ENCODE assay signal across 15 cellular contexts in genomic region chr17:39719563-39719962, GRCh38. TPM values are rescaled to one million over a fixed set of nuclear protein-coding genes. Genes with fewer than 3 reads are reported as not detected.
A peak's percentile ranks its signal among the peaks of the same experiment; 100 is the strongest.
DNase-seq lines count a peak whose midpoint lies in the region; ATAC-seq and TF ChIP-seq lines count a peak whose summit lies in the region.
"Had no signal": no experiment of that assay in that cellular context is flagged by ENCODE, and none has a peak within 500 bp of the region (broad histone marks: within the 10 kb centered on the region; RNA-seq: fewer than 3 reads in every experiment).

No MANE protein-coding gene starts in this region.

- H3K4me1 ChIP-seq in HEK293 (ENCODE audit: control insufficient read depth, insufficient read depth, low read length) (no peaks in the 10 kb centered on the region), colonic mucosa (peaks cover 8% of the 10 kb centered on the region)
- H3K4me1 ChIP-seq: BE2C, HAP-1 had no signal

- H3K4me3 ChIP-seq in HEK293 (ENCODE audit: low read depth, low read length), result no peak overlapping the region
- H3K4me3 ChIP-seq in colonic mucosa, result no peak overlapping the region
- H3K4me3 ChIP-seq in dorsolateral prefrontal cortex, result no peak overlapping the region
- H3K4me3 ChIP-seq: GM23248, HAP-1 had no signal

- H3K27me3 Mint-ChIP-seq in nephron progenitor cell (ENCODE audit: low read depth, poor library complexity), result no peaks in the 10 kb centered on the region
- H3K27me3 Mint-ChIP-seq: CD8-positive, alpha-beta memory T cell had no signal

- H3K36me3 ChIP-seq in HEK293 (ENCODE audit: control insufficient read depth in 2 of 2, insufficient read depth in 1 of 2, low read length in 2 of 2), result peaks cover 12 to 64% of the 10 kb centered on the region in 2 experiments; a peak in 2 of 3 replicates
- H3K36me3 ChIP-seq in colonic mucosa, result no peaks in the 10 kb centered on the region
- H3K36me3 ChIP-seq: BE2C, HAP-1 had no signal

- peak overlapping the region; percentile 66 for H3K27ac Mint-ChIP-seq in nephron progenitor cell
- H3K27ac Mint-ChIP-seq: CD4-positive, CD25-positive, alpha-beta regulatory T cell had no signal

- CTCF ChIA-PET in HEK293 (lab: Yijun Ruan, JAX), result interaction anchor here (0.7 to 2.2 kb wide), 6 partner anchors 10 to 108 kb away, joined by 3 to 8 read pairs (median 4); partner anchors contain the start of gene PNMT

- H3K27me3 ChIP-seq in colonic mucosa, result no peaks in the 10 kb centered on the region
- no peaks in the 10 kb centered on the region for H3K27me3 ChIP-seq in dorsolateral prefrontal cortex

- H3K27ac ChIP-seq in HEK293 (ENCODE audit: extremely low read depth, low read depth, low read length), result no peak overlapping the region
- H3K27ac ChIP-seq in colonic mucosa, result no peak overlapping the region
- no peak overlapping the region for H3K27ac ChIP-seq in dorsolateral prefrontal cortex
- H3K27ac ChIP-seq: GM23248 had no signal

- TF ChIP-seq CTCF in HEK293 (tag by site-specific recombination; IDR thresholded peaks at IDR 0.05), result no peak
- no peak for TF ChIP-seq CTCF in colonic mucosa (IDR thresholded peaks at IDR 0.05)
- no peak for TF ChIP-seq CTCF in nephron progenitor cell (IDR thresholded peaks at IDR 0.05)
- no peak for TF ChIP-seq CTCF in dorsolateral prefrontal cortex (IDR thresholded peaks at IDR 0.05 in 54 of 56, conservative IDR thresholded peaks at IDR 0.05 in 2 of 56; ENCODE audit: low read depth in 1 of 56, partially characterized antibody in 56 of 56)

- intact Hi-C loops in colonic mucosa (cut with DNase I), result no loop called here
- intact Hi-C loops in dorsolateral prefrontal cortex (cut with DNase I), result no loop called here

- POLR2A ChIA-PET in HEK293 (lab: Yijun Ruan, JAX), result interaction anchor here (2.8 kb wide), 1 partner anchor 10 kb away, joined by 10 read pairs; the partner anchor contains the start of gene MIEN1

- no peak overlapping the region for H3K4me3 Mint-ChIP-seq in nephron progenitor cell
- H3K4me3 Mint-ChIP-seq: CD4-positive, CD25-positive, alpha-beta regulatory T cell; CD8-positive, alpha-beta memory T cell had no signal

- ATAC-seq in GM19395 (IDR thresholded peaks at IDR 0.05; ENCODE audit: unreplicated experiment), result no peak

- H3K36me3 Mint-ChIP-seq in nephron progenitor cell (ENCODE audit: low read depth), result peaks cover 34% of the 10 kb centered on the region
- H3K36me3 Mint-ChIP-seq: CD4-positive, CD25-positive, alpha-beta regulatory T cell; CD8-positive, alpha-beta memory T cell had no signal

- no peak overlapping the region for H3K9ac ChIP-seq in colonic mucosa (ENCODE audit: low read depth in 2 of 2, low read length in 2 of 2)
- H3K9ac ChIP-seq: GM23248 had no signal

- no peaks in the 10 kb centered on the region for H3K9me3 Mint-ChIP-seq in nephron progenitor cell
- H3K9me3 Mint-ChIP-seq: CD4-positive, CD25-positive, alpha-beta regulatory T cell; CD8-positive, alpha-beta memory T cell had no signal

- H3K9me3 ChIP-seq in HEK293 (ENCODE audit: control insufficient read depth, insufficient read depth, low read depth, low read length) (no peaks in the 10 kb centered on the region), colonic mucosa (no peaks in the 10 kb centered on the region)
- H3K9me3 ChIP-seq: BE2C, HAP-1 had no signal

- H3K4me1 Mint-ChIP-seq in nephron progenitor cell, result peaks cover 19% of the 10 kb centered on the region
- H3K4me1 Mint-ChIP-seq: CD8-positive, alpha-beta memory T cell had no signal

- DNase-seq in colonic mucosa (peak; percentile 32), nephron progenitor cell (no peak), NCI-H2171 (lab: John Stamatoyannopoulos, UW) (no peak), dorsolateral prefrontal cortex (no peak)
- DNase-seq: ACHN; BE2C; C1 segment of cervical spinal cord; CD4-positive, CD25-positive, alpha-beta regulatory T cell; CD8-positive, alpha-beta memory T cell; COR-L47; GM23248 had no signal

TF ChIP-seq in HEK293, 187 proteins besides CTCF, POLR2A, EP300 and RAD21:
- TF ChIP-seq ZNF449 (tag by site-specific recombination; IDR thresholded peaks at IDR 0.05) (peak; percentile 95), KLF1 (tag by site-specific recombination; IDR thresholded peaks at IDR 0.05) (peak; percentile 71), PRDM6 (tag by site-specific recombination; IDR thresholded peaks at IDR 0.05) (no peak)

RNA-seq across cellular contexts. Expression of gene MIEN1, which starts 10.8 kb away (rescaled TPM):
- total RNA-seq in colonic mucosa, result 100 to 1,000 TPM in 1 of 2 donors, 10 to 100 TPM in 1; 74.1 to 103 TPM
- total RNA-seq in dorsolateral prefrontal cortex, result 10 to 100 TPM; 37.4 to 67.6 (median 52.1) TPM

RNA-seq across cellular contexts. Expression of gene GRB7, which starts 18.2 kb away (rescaled TPM):
- total RNA-seq in colonic mucosa, result 10 to 100 TPM; 22.4 to 40.9 TPM
- 1 to 10 TPM in 99 of 120 experiments, under 1 TPM in 20, not detected in 1; 0.31 to 8.2 (median 1.8) TPM for total RNA-seq in dorsolateral prefrontal cortex
- total RNA-seq: CD4-positive, CD25-positive, alpha-beta regulatory T cell; CD8-positive, alpha-beta memory T cell; GM23248; H4 had no signal

RNA-seq across cellular contexts. Expression of gene ERBB2, which starts 19.7 kb away (rescaled TPM):
- total RNA-seq in colonic mucosa (100 to 1,000 TPM; 153 to 174 TPM), dorsolateral prefrontal cortex (10 to 100 TPM in 110 of 120 experiments, 1 to 10 TPM in 10; 7.9 to 41.1 (median 16.5) TPM)

RNA-seq across cellular contexts. Expression of gene PGAP3, which starts 31.7 kb away (rescaled TPM):
- 10 to 100 TPM; 37.3 to 42.0 TPM for total RNA-seq in colonic mucosa
- total RNA-seq in dorsolateral prefrontal cortex, result 10 to 100 TPM; 14.2 to 41.1 (median 27.6) TPM

RNA-seq across cellular contexts. Expression of gene PNMT, which starts 51.3 kb away (rescaled TPM):
- under 1 TPM in 1 of 2 donors, not detected in 1; 0.47 TPM for total RNA-seq in colonic mucosa
- total RNA-seq in dorsolateral prefrontal cortex, result 10 to 100 TPM in 15 of 120 experiments, 1 to 10 TPM in 105; 1.4 to 15.3 (median 6.7) TPM
- total RNA-seq: CD8-positive, alpha-beta memory T cell; GM23248; H4 had no signal
